Comparison of ENCODE assay signal across 19 cellular contexts in genomic region chr2:115183144-115183543, GRCh38.
"Had no signal": no experiment of that assay in that cellular context is flagged by ENCODE, and none has a peak within 500 bp of the region (broad histone marks: within the 10 kb centered on the region; RNA-seq: fewer than 3 reads in every experiment).

No MANE protein-coding gene starts in this region.

- H3K4me1 ChIP-seq: prostate gland, spleen, upper lobe of right lung had no signal

- H3K4me3 ChIP-seq: body of pancreas, mucosa of descending colon, prostate gland, spleen, upper lobe of right lung had no signal

- H3K4me1 Mint-ChIP-seq: activated CD4-positive, alpha-beta T cell treated with anti-CD3 and anti-CD28 coated beads, Interleukin-2, amount 10 ng/mL, durations not matched to agents 7 days and 5 days; activated CD8-positive, alpha-beta memory T cell treated with anti-CD3 and anti-CD28 coated beads, Interleukin-2, amount 10 ng/mL, durations not matched to agents 7 days and 5 days; activated naive CD4-positive, alpha-beta T cell treated with anti-CD3 and anti-CD28 coated beads, Interleukin-2, amount 50 U/mL, for 24 hours had no signal

- H3K36me3 Mint-ChIP-seq: activated CD8-positive, alpha-beta memory T cell treated with anti-CD3 and anti-CD28 coated beads, Interleukin-2, amount 10 ng/mL, durations not matched to agents 7 days and 5 days; activated naive CD4-positive, alpha-beta T cell treated with anti-CD3 and anti-CD28 coated beads, Interleukin-2, amount 50 U/mL, for 24 hours had no signal

- H3K9me3 Mint-ChIP-seq: dendritic cell treated with granulocyte-macrophage colony-stimulating factor and Interleukin-4, amounts not matched to agents 40 ng/mL and 50 ng/mL, for 4 days had no signal

- DNase-seq: activated CD4-positive, alpha-beta T cell treated with anti-CD3 and anti-CD28 coated beads, Interleukin-2, amount 10 ng/mL, durations not matched to agents 7 days and 5 days; activated CD4-positive, CD25-positive, alpha-beta regulatory T cell treated with anti-CD3 and anti-CD28 coated beads, Interleukin-2, amount 50 U/mL, for 72 hours; activated CD8-positive, alpha-beta memory T cell treated with anti-CD3 and anti-CD28 coated beads, Interleukin-2, amount 10 ng/mL, durations not matched to agents 7 days and 5 days; activated CD8-positive, alpha-beta T cell treated with anti-CD3 and anti-CD28 coated beads for 36 hours; activated effector memory CD4-positive, alpha-beta T cell treated with anti-CD3 and anti-CD28 coated beads, Interleukin-2, amount 50 U/mL, for 16 hours; activated T-cell treated with anti-CD3 and anti-CD28 coated beads for 4 hours; anterior cingulate cortex; body of pancreas; effector CD4-positive, alpha-beta T cell; foreskin melanocyte; left ventricle myocardium superior; mucosa of descending colon; spleen; stimulated activated CD4-positive, alpha-beta T cell treated with anti-CD3 and anti-CD28 coated beads, Interleukin-4, amount 100 ng/mL, for 1 hour; stimulated activated naive CD4-positive, alpha-beta T cell treated with Interleukin-2 at 50 U/mL for 16 hours; upper lobe of right lung had no signal

- H3K27ac ChIP-seq: body of pancreas, prostate gland, spleen, upper lobe of right lung had no signal

- H3K4me3 Mint-ChIP-seq: activated CD4-positive, alpha-beta T cell treated with anti-CD3 and anti-CD28 coated beads, Interleukin-2, amount 10 ng/mL, durations not matched to agents 7 days and 5 days; activated CD8-positive, alpha-beta memory T cell treated with anti-CD3 and anti-CD28 coated beads, Interleukin-2, amount 10 ng/mL, durations not matched to agents 7 days and 5 days; activated CD8-positive, alpha-beta T cell treated with anti-CD3 and anti-CD28 coated beads for 36 hours; activated naive CD4-positive, alpha-beta T cell treated with anti-CD3 and anti-CD28 coated beads, Interleukin-2, amount 50 U/mL, for 24 hours; dendritic cell treated with granulocyte-macrophage colony-stimulating factor and Interleukin-4, amounts not matched to agents 40 ng/mL and 50 ng/mL, for 4 days had no signal

- H3K27ac Mint-ChIP-seq: activated CD4-positive, alpha-beta T cell treated with anti-CD3 and anti-CD28 coated beads, Interleukin-2, amount 10 ng/mL, durations not matched to agents 7 days and 5 days; activated CD8-positive, alpha-beta memory T cell treated with anti-CD3 and anti-CD28 coated beads, Interleukin-2, amount 10 ng/mL, durations not matched to agents 7 days and 5 days; activated CD8-positive, alpha-beta T cell treated with anti-CD3 and anti-CD28 coated beads for 36 hours; activated naive CD4-positive, alpha-beta T cell treated with anti-CD3 and anti-CD28 coated beads, Interleukin-2, amount 50 U/mL, for 24 hours; dendritic cell treated with granulocyte-macrophage colony-stimulating factor and Interleukin-4, amounts not matched to agents 40 ng/mL and 50 ng/mL, for 4 days had no signal

- H3K27me3 ChIP-seq: body of pancreas, spleen, upper lobe of right lung had no signal

- H3K9me3 ChIP-seq: body of pancreas, mucosa of descending colon, prostate gland, upper lobe of right lung had no signal

- H3K27me3 Mint-ChIP-seq: activated CD4-positive, alpha-beta T cell treated with anti-CD3 and anti-CD28 coated beads, Interleukin-2, amount 10 ng/mL, durations not matched to agents 7 days and 5 days; activated CD8-positive, alpha-beta memory T cell treated with anti-CD3 and anti-CD28 coated beads, Interleukin-2, amount 10 ng/mL, durations not matched to agents 7 days and 5 days; activated CD8-positive, alpha-beta T cell treated with anti-CD3 and anti-CD28 coated beads for 36 hours; activated naive CD4-positive, alpha-beta T cell treated with anti-CD3 and anti-CD28 coated beads, Interleukin-2, amount 50 U/mL, for 24 hours; dendritic cell treated with granulocyte-macrophage colony-stimulating factor and Interleukin-4, amounts not matched to agents 40 ng/mL and 50 ng/mL, for 4 days had no signal

- H3K36me3 ChIP-seq: prostate gland, spleen, upper lobe of right lung had no signal
